In genomic region chr6:7050911-7051779, GRCh38 we compare ENCODE assay signal across 8 cellular contexts. TPM values are rescaled to one million over a fixed set of nuclear protein-coding genes. Genes with fewer than 3 reads are reported as not detected.
DNase-seq lines count a peak whose midpoint lies in the region; ATAC-seq and TF ChIP-seq lines count a peak whose summit lies in the region.

No MANE protein-coding gene starts in this region.

- TF ChIP-seq CTCF in fibroblast of mammary gland (conservative IDR thresholded peaks at IDR 0.05; ENCODE audit: control insufficient read depth, insufficient read depth, low read depth, low read length): no peak

- no peaks in the 10 kb centered on the region for H3K27me3 ChIP-seq in BLaER1 treated with 17β-estradiol and CSF1 and Interleukin-3, amounts not matched to agents 10 nM and 100 nM
- H3K27me3 ChIP-seq in aorta (ENCODE audit: control insufficient read depth in 1 of 2, insufficient read depth in 2 of 2, low read length in 1 of 2): no peaks in the 10 kb centered on the region

- H3K36me3 ChIP-seq in BLaER1 treated with 17β-estradiol and CSF1 and Interleukin-3, amounts not matched to agents 10 nM and 100 nM: no peaks in the 10 kb centered on the region
- H3K36me3 ChIP-seq in aorta (ENCODE audit: control insufficient read depth in 1 of 2, insufficient read depth in 2 of 2, low read length in 1 of 2): no peaks in the 10 kb centered on the region

- peaks cover 30 to 87% (median 59%) of the 10 kb centered on the region in 10 experiments for H3K4me1 ChIP-seq in BLaER1 treated with 17β-estradiol and CSF1 and Interleukin-3, amounts not matched to agents 10 nM and 100 nM
- H3K4me1 ChIP-seq in aorta (ENCODE audit: control insufficient read depth in 1 of 2, insufficient read depth in 2 of 2, low read length in 2 of 2): peaks cover 0 to 3% of the 10 kb centered on the region in 2 donors

- H3K9me3 Mint-ChIP-seq in naive thymus-derived CD8-positive, alpha-beta T cell: no peaks in the 10 kb centered on the region

- DNase-seq in NCI-H146 treated with DMSO at 0.1 percent for 48 hours (lab: John Stamatoyannopoulos, UW; ENCODE audit: unreplicated experiment): peak; percentile 52
- peak; percentile 19 for DNase-seq in activated T-cell treated with anti-CD3 and anti-CD28 coated beads, Interleukin-2, amount 50 U/mL, for 1 hour
- DNase-seq in fibroblast of mammary gland (ENCODE audit: low read depth): peak; percentile 90
- peak in 9 of 10 donors; percentile 31 to 66 (median 54) for DNase-seq in naive thymus-derived CD8-positive, alpha-beta T cell
- DNase-seq in aorta: peak; percentile 70 to 85
- no peak for DNase-seq in superior temporal gyrus (ENCODE audit: extremely low spot score)

- H3K27me3 Mint-ChIP-seq in naive thymus-derived CD8-positive, alpha-beta T cell: no peaks in the 10 kb centered on the region

- H3K4me3 ChIP-seq in BLaER1 treated with 17β-estradiol and CSF1 and Interleukin-3, amounts not matched to agents 10 nM and 100 nM: peak overlapping the region; percentile 62 to 79 (median 70)
- H3K4me3 ChIP-seq in fibroblast of mammary gland (ENCODE audit: control insufficient read depth, low read depth, low read length) (peak overlapping the region; percentile 47), aorta (ENCODE audit: low read length in 2 of 2) (peak overlapping the region; percentile 6 to 48)

- ATAC-seq in GM21737 (IDR thresholded peaks at IDR 0.05; ENCODE audit: unreplicated experiment) (peak; percentile 24), aorta (ENCODE audit: low FRiP score) (peak; percentile 58)
- peak; percentile 63 to 77 for ATAC-seq in naive thymus-derived CD8-positive, alpha-beta T cell

- peak overlapping the region; percentile 85 to 98 (median 90) for H3K27ac ChIP-seq in BLaER1 treated with 17β-estradiol and CSF1 and Interleukin-3, amounts not matched to agents 10 nM and 100 nM
- no peak overlapping the region for H3K27ac ChIP-seq in aorta (ENCODE audit: low read depth in 1 of 2, low read length in 2 of 2)

- whole genome bisulfite sequencing in aorta, 2 donors: 22 to 30% methylated on average over 53 to 67 of the region's 67 CpGs

- peak overlapping the region in 9 of 10 donors; percentile 36 to 84 (median 79) for H3K27ac Mint-ChIP-seq in naive thymus-derived CD8-positive, alpha-beta T cell

- no peaks in the 10 kb centered on the region for H4K20me1 ChIP-seq in BLaER1 treated with 17β-estradiol and CSF1 and Interleukin-3, amounts not matched to agents 10 nM and 100 nM

- H3K4me2 ChIP-seq in BLaER1 treated with 17β-estradiol and CSF1 and Interleukin-3, amounts not matched to agents 10 nM and 100 nM: peak overlapping the region; percentile 84 to 100 (median 93)

- peak overlapping the region; percentile 45 to 89 (median 73) for H3K4me3 Mint-ChIP-seq in naive thymus-derived CD8-positive, alpha-beta T cell

- H3K9me3 ChIP-seq in BLaER1 treated with 17β-estradiol and CSF1 and Interleukin-3, amounts not matched to agents 10 nM and 100 nM (replicated peaks in 1 of 11): no peaks in the 10 kb centered on the region
- H3K9me3 ChIP-seq in aorta (ENCODE audit: control insufficient read depth, low read length): no peaks in the 10 kb centered on the region

- intact Hi-C loops in aorta (cut with DNase I): no loop called here

- H3K4me1 Mint-ChIP-seq in naive thymus-derived CD8-positive, alpha-beta T cell: peaks cover 3 to 21% (median 12%) of the 10 kb centered on the region in 4 donors

- POLR2A ChIA-PET in naive thymus-derived CD8-positive, alpha-beta T cell (lab: Charles Lee): interaction anchor here (1.1 to 3.7 kb wide), 4 partner anchors 22 to 57 kb away, joined by 4 to 22 read pairs (median 10); partner anchors contain the start of gene RREB1

- peak overlapping the region; percentile 83 to 94 (median 88) for H3K9ac ChIP-seq in BLaER1 treated with 17β-estradiol and CSF1 and Interleukin-3, amounts not matched to agents 10 nM and 100 nM

- H3K36me3 Mint-ChIP-seq in naive thymus-derived CD8-positive, alpha-beta T cell: no peaks in the 10 kb centered on the region

RNA-seq across cellular contexts. Expression of gene RREB1, which starts 56.6 kb away (rescaled TPM):
- total RNA-seq in naive thymus-derived CD8-positive, alpha-beta T cell: 10 to 100 TPM; 47.1 to 53.0 TPM
- polyA plus RNA-seq in naive thymus-derived CD8-positive, alpha-beta T cell: 1 to 10 TPM; 2.5 to 5.8 (median 5.0) TPM
- total RNA-seq in aorta: 10 to 100 TPM; 30.7 to 44.7 TPM
- polyA plus RNA-seq in aorta: 1 to 10 TPM; 3.5 to 4.9 TPM

Comparison
In these comparisons a context has a peak if more than half of its experiments do, and no peak if none do; other contexts are left out.
1. H3K27ac ChIP-seq: peak in BLaER1 treated with 17β-estradiol and CSF1 and Interleukin-3, amounts not matched to agents 10 nM and 100 nM (11 of 11); none in aorta (0 of 2).
2. Peak in every context shown above with its lines, with median percentiles within 50 percentile points of each other: H3K4me3 ChIP-seq and ATAC-seq.